ENCODE assay signal across 34 cellular contexts in the genomic region with DNA sequence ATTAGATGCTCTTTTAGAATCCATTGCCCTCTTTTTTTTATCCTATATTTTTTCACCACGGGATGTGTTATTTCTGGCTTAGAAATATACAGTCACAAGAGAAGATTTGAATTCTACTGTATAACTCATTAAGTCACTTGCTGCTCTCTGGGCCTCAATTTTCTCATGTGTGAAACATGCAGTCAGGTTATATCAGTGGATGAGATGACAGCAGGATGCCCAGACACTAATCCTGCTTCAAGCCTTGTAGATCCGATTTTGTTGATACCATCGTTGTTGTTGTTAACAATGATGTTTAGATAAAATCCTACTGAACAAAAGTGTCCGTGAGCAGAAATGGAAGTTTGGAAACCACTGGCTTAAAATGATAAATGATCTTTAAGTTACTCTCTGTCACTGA.
"Had no signal": no experiment of that assay in that cellular context is flagged by ENCODE, and none has a peak within 500 bp of the region (broad histone marks: within the 10 kb centered on the region; RNA-seq: fewer than 3 reads in every experiment).

No MANE protein-coding gene starts in this region.

- H3K9me3 ChIP-seq: adrenal gland, body of pancreas, breast epithelium, SJCRH30, SK-N-SH had no signal

- H3K9me2 ChIP-seq: SK-N-SH had no signal

- H3K27ac Mint-ChIP-seq: activated CD4-positive, alpha-beta memory T cell treated with anti-CD3 and anti-CD28 coated beads for 36 hours; activated naive CD4-positive, alpha-beta T cell treated with anti-CD3 and anti-CD28 coated beads for 36 hours; activated naive CD4-positive, alpha-beta T cell treated with anti-CD3 and anti-CD28 coated beads, Interleukin-2, amount 50 U/mL, for 72 hours; T-helper 1 cell treated with Interleukin-12 subunit alpha and Interleukin-12 subunit beta and Interleukin-4 antibody, amounts not matched to agents 30 μg/mL and 1 μg/mL, for 36 hours; T-helper 2 cell treated with Interferon-gamma antibody and Interleukin-4, amounts not matched to agents 5 μg/mL and 100 μg/mL, for 36 hours; WTC11 had no signal

- H3K4me1 Mint-ChIP-seq: WTC11 had no signal

- H3K36me3 ChIP-seq: adrenal gland, breast epithelium, SJCRH30 had no signal

- H3K36me3 Mint-ChIP-seq: activated CD4-positive, alpha-beta memory T cell treated with anti-CD3 and anti-CD28 coated beads for 36 hours; activated naive CD4-positive, alpha-beta T cell treated with anti-CD3 and anti-CD28 coated beads, Interleukin-2, amount 50 U/mL, for 72 hours had no signal

- ATAC-seq: activated CD4-positive, CD25-positive, alpha-beta regulatory T cell treated with anti-CD3 and anti-CD28 coated beads, Interleukin-2, amount 50 U/mL, for 24 hours; activated naive CD4-positive, alpha-beta T cell treated with anti-CD3 and anti-CD28 coated beads, Interleukin-2, amount 50 U/mL, for 72 hours; activated T-cell treated with anti-CD3 and anti-CD28 coated beads, Interleukin-2, amount 50 U/mL, for 4 hours; body of pancreas; Panc1; WTC11 had no signal

- H3K27me3 ChIP-seq: adrenal gland, body of pancreas, breast epithelium, SJCRH30 had no signal

- H3K9ac ChIP-seq: SK-N-SH had no signal

- DNase-seq: activated CD4-positive, alpha-beta memory T cell treated with anti-CD3 and anti-CD28 coated beads for 36 hours; activated CD4-positive, alpha-beta T cell treated with anti-CD3 and anti-CD28 coated beads for 4 hours; activated CD4-positive, alpha-beta T cell treated with anti-CD3 and anti-CD28 coated beads, Interleukin-2, amount 50 U/mL, for 1 hour; activated CD8-positive, alpha-beta memory T cell treated with anti-CD3 and anti-CD28 coated beads, Interleukin-2, amount 50 U/mL, for 4 hours; activated gamma-delta T cell treated with Interleukin-2 at 50 U/mL for 16 hours; activated naive CD4-positive, alpha-beta T cell treated with anti-CD3 and anti-CD28 coated beads for 36 hours; activated T-cell treated with anti-CD3 and anti-CD28 coated beads for 4 hours; activated T-cell treated with anti-CD3 and anti-CD28 coated beads, Interleukin-2, amount 50 U/mL, for 4 hours; adrenal gland; body of pancreas; caudate nucleus; Karpas-422; KBM-7; NCI-H1105; NCI-H1417 treated with DMSO at 0.1 percent for 48 hours; NCI-H187 treated with DMSO at 0.1 percent for 48 hours; NCI-H2081; NCI-H2171 treated with DMSO at 0.1 percent for 48 hours; NCI-H2227 treated with DMSO at 0.1 percent for 48 hours; NCI-H446; NCI-H510A treated with DMSO at 0.1 percent for 48 hours; NCI-H526 treated with DMSO at 0.1 percent for 48 hours; NCI-H774; SHP77; SJCRH30; SK-N-SH had no signal

- H3K27ac ChIP-seq: adrenal gland, body of pancreas, breast epithelium, SJCRH30 had no signal

- H3K9me3 Mint-ChIP-seq: activated naive CD4-positive, alpha-beta T cell treated with anti-CD3 and anti-CD28 coated beads for 36 hours; activated naive CD4-positive, alpha-beta T cell treated with anti-CD3 and anti-CD28 coated beads, Interleukin-2, amount 50 U/mL, for 72 hours; activated T-helper 1 cell treated with anti-CD3 and anti-CD28 coated beads, Interleukin-12 subunit alpha, Interleukin-12 subunit beta, Interleukin-2, Interleukin-4 antibody, amounts not matched to agents 30 ng/mL and 10 ng/mL and 1 ng/mL, durations not matched to agents 14 hours and 24 hours and 36 hours; T-helper 2 cell treated with Interferon-gamma antibody and Interleukin-4, amounts not matched to agents 5 μg/mL and 100 μg/mL, for 36 hours had no signal

- H3K4me3 ChIP-seq: adrenal gland, body of pancreas, breast epithelium, SJCRH30 had no signal

- H3K4me1 ChIP-seq: adrenal gland, body of pancreas, breast epithelium, SJCRH30 had no signal

- H3K4me2 ChIP-seq: SK-N-SH had no signal

- H3K4me3 Mint-ChIP-seq: activated CD4-positive, alpha-beta memory T cell treated with anti-CD3 and anti-CD28 coated beads for 36 hours; activated naive CD4-positive, alpha-beta T cell treated with anti-CD3 and anti-CD28 coated beads for 36 hours; activated T-cell treated with anti-CD3 and anti-CD28 coated beads, Interleukin-2, amount 50 U/mL, for 4 hours; activated T-helper 1 cell treated with anti-CD3 and anti-CD28 coated beads, Interleukin-12 subunit alpha, Interleukin-12 subunit beta, Interleukin-2, Interleukin-4 antibody, amounts not matched to agents 30 ng/mL and 10 ng/mL and 1 ng/mL, durations not matched to agents 14 hours and 24 hours and 36 hours; T-helper 1 cell treated with Interleukin-12 subunit alpha and Interleukin-12 subunit beta and Interleukin-4 antibody, amounts not matched to agents 30 μg/mL and 1 μg/mL, for 36 hours; T-helper 2 cell treated with Interferon-gamma antibody and Interleukin-4, amounts not matched to agents 5 μg/mL and 100 μg/mL, for 36 hours; WTC11 had no signal
